Comparison of ENCODE assay signal across 8 cellular contexts in genomic region chr1:206507395-206508129, GRCh38. TPM values are rescaled to one million over a fixed set of nuclear protein-coding genes. Genes with fewer than 3 reads are reported as not detected.
DNase-seq lines count a peak whose midpoint lies in the region; ATAC-seq and TF ChIP-seq lines count a peak whose summit lies in the region.

Gene RASSF5, plus strand, starts transcription at chr1:206507531. Its CDS starts 72 bp downstream, at chr1:206507603.

- peak within 1 kb of the TSS; percentile 11 for H3K4me3 ChIP-seq in NB4 (ENCODE audit: low read depth, low read length)

- peak; percentile 27 for DNase-seq in DMS114 treated with DMSO at 0.1 percent for 48 hours (lab: John Stamatoyannopoulos, UW; ENCODE audit: unreplicated experiment)
- DNase-seq in NB4 (ENCODE audit: low read depth): peak; percentile 76
- DNase-seq in activated CD4-positive, alpha-beta T cell treated with anti-CD3 and anti-CD28 coated beads for 1 hour: peak; percentile 70
- DNase-seq in cerebellum (ENCODE audit: low spot score): peak; percentile 33
- peak; percentile 94 for DNase-seq in left lobe of liver (ENCODE audit: low spot score)
- DNase-seq in stimulated activated CD4-positive, alpha-beta T cell treated with anti-CD3 and anti-CD28 coated beads, Interleukin-2, amount 100 ng/mL, for 48 hours: peak; percentile 78 to 80

- no peak for TF ChIP-seq POLR2A in NB4 (IDR thresholded peaks at IDR 0.05; ENCODE audit: extremely low read depth, insufficient read length)

- TF ChIP-seq CTCF in NB4 (IDR thresholded peaks at IDR 0.05; ENCODE audit: low read depth, low read length): no peak

- ATAC-seq in GM21737 (IDR thresholded peaks at IDR 0.05; ENCODE audit: unreplicated experiment) (peak; percentile 47), left lobe of liver (peak; percentile 80), GM18870 (IDR thresholded peaks at IDR 0.05; ENCODE audit: unreplicated experiment) (no peak)

RNA-seq across cellular contexts. Expression of gene RASSF5, which starts in this region (rescaled TPM):
- 2.7 TPM for total RNA-seq in cerebellum
- 13.1 TPM for total RNA-seq in left lobe of liver

Comparison
In these comparisons a context has a peak if more than half of its experiments do, and no peak if none do; other contexts are left out.
1. DNase-seq: peak in every context shown above with its lines; median percentile 94 in left lobe of liver; 79 in stimulated activated CD4-positive, alpha-beta T cell treated with anti-CD3 and anti-CD28 coated beads, Interleukin-2, amount 100 ng/mL, for 48 hours; 76 in NB4; 70 in activated CD4-positive, alpha-beta T cell treated with anti-CD3 and anti-CD28 coated beads for 1 hour; 33 in cerebellum; 27 in DMS114 treated with DMSO at 0.1 percent for 48 hours.